In genomic region chr10:3648179-3648975, GRCh38 we compare ENCODE assay signal across 22 cellular contexts.
DNase-seq lines count a peak whose midpoint lies in the region; ATAC-seq and TF ChIP-seq lines count a peak whose summit lies in the region.
"Had no signal": no experiment of that assay in that cellular context is flagged by ENCODE, and none has a peak within 500 bp of the region (broad histone marks: within the 10 kb centered on the region; RNA-seq: fewer than 3 reads in every experiment).

No MANE protein-coding gene starts in this region.

- DNase-seq in Right ventricle myocardium inferior (ENCODE audit: missing footprints) (no peak), cardiac septum (ENCODE audit: low spot score) (no peak), NCI-H69 (lab: John Stamatoyannopoulos, UW) (peak; percentile 19), mesenchymal stem cell (no peak), upper lobe of right lung (no peak), natural killer cell (no peak), D341Med (ENCODE audit: low spot score) (no peak)
- DNase-seq: BE2C; Caco-2; CD4-positive, CD25-positive, alpha-beta regulatory T cell; DMS153; GDM1; NCI-H1417 treated with DMSO at 0.1 percent for 48 hours; NCI-H2029; NCI-H748 treated with DMSO at 0.1 percent for 48 hours; PC-3; SJCRH30 had no signal

- ATAC-seq in Right ventricle myocardium inferior (peak; percentile 52), upper lobe of right lung (peak; percentile 47), natural killer cell (no peak), HG03045 (IDR thresholded peaks at IDR 0.05; ENCODE audit: unreplicated experiment) (no peak)
- ATAC-seq: GM23338, HCT116, PC-3 had no signal

- no peak overlapping the region for H2AFZ ChIP-seq in mesenchymal stem cell (ENCODE audit: low read depth, low read length)
- H2AFZ ChIP-seq: GM23338 had no signal

- H3K4me3 Mint-ChIP-seq in natural killer cell: no peak overlapping the region
- H3K4me3 Mint-ChIP-seq: CD4-positive, CD25-positive, alpha-beta regulatory T cell; GM23338 had no signal

- no peak overlapping the region for H3K27ac Mint-ChIP-seq in natural killer cell
- H3K27ac Mint-ChIP-seq: GM23338 had no signal

- H3K27ac ChIP-seq in mesenchymal stem cell (ENCODE audit: low read length, poor library complexity, severe bottlenecking) (no peak overlapping the region), upper lobe of right lung (no peak overlapping the region)
- H3K27ac ChIP-seq: KMS-11, RWPE1, SJCRH30 had no signal

- peak overlapping the region; percentile 30 for H4K91ac ChIP-seq in mesenchymal stem cell (ENCODE audit: low read length)

- H3K4me1 ChIP-seq in mesenchymal stem cell (ENCODE audit: control insufficient read depth, insufficient read depth, low read depth, low read length): peaks cover 3% of the 10 kb centered on the region
- H3K4me1 ChIP-seq in upper lobe of right lung: no peaks in the 10 kb centered on the region
- H3K4me1 ChIP-seq: BE2C, Caco-2, SJCRH30 had no signal

- H3K27me3 ChIP-seq in mesenchymal stem cell (ENCODE audit: control insufficient read depth in 1 of 2, insufficient read depth in 1 of 2, low read length in 2 of 2) (no peaks in the 10 kb centered on the region), upper lobe of right lung (no peaks in the 10 kb centered on the region)
- H3K27me3 ChIP-seq: SJCRH30 had no signal

- peak overlapping the region in 1 of 2 experiments; percentile 29 for H3K18ac ChIP-seq in mesenchymal stem cell (ENCODE audit: low read depth in 1 of 2, low read length in 2 of 2)

- H3K9me3 ChIP-seq in mesenchymal stem cell (ENCODE audit: control insufficient read depth, low read length): no peaks in the 10 kb centered on the region
- no peaks in the 10 kb centered on the region for H3K9me3 ChIP-seq in upper lobe of right lung
- H3K9me3 ChIP-seq: BE2C, Caco-2, SJCRH30 had no signal

- H2BK120ac ChIP-seq in mesenchymal stem cell (ENCODE audit: low read depth, low read length): no peak overlapping the region

- H3K14ac ChIP-seq in mesenchymal stem cell (ENCODE audit: low read length in 2 of 2): peak overlapping the region in 1 of 2 experiments; percentile 7

- H3K4ac ChIP-seq in mesenchymal stem cell (ENCODE audit: low read depth in 1 of 2, low read length in 2 of 2): peak overlapping the region in 1 of 2 experiments; percentile 46

- H3K9me3 Mint-ChIP-seq in natural killer cell: no peaks in the 10 kb centered on the region
- H3K9me3 Mint-ChIP-seq: CD4-positive, CD25-positive, alpha-beta regulatory T cell; GM23338 had no signal

- no peak overlapping the region for H2AK5ac ChIP-seq in mesenchymal stem cell (ENCODE audit: low read length, severe bottlenecking)

- H3K4me1 Mint-ChIP-seq in natural killer cell: no peaks in the 10 kb centered on the region
- H3K4me1 Mint-ChIP-seq: GM23338 had no signal

- no peaks in the 10 kb centered on the region for H3K36me3 ChIP-seq in mesenchymal stem cell (ENCODE audit: control insufficient read depth in 1 of 2, insufficient read depth in 2 of 2, low read depth in 1 of 2, low read length in 2 of 2)
- H3K36me3 ChIP-seq in upper lobe of right lung: no peaks in the 10 kb centered on the region
- H3K36me3 ChIP-seq: BE2C, SJCRH30 had no signal

- no peak overlapping the region for H3K23ac ChIP-seq in mesenchymal stem cell (ENCODE audit: low read length in 2 of 2)

- no peak overlapping the region for H3K9ac ChIP-seq in mesenchymal stem cell (ENCODE audit: low read length)
- H3K9ac ChIP-seq: KMS-11 had no signal

- peaks cover 11 to 34% of the 10 kb centered on the region in 2 donors for H3K27me3 Mint-ChIP-seq in natural killer cell (ENCODE audit: low read depth in 2 of 2)

- H3K4me2 ChIP-seq in mesenchymal stem cell (ENCODE audit: low read length, poor library complexity, severe bottlenecking): no peak overlapping the region
- H3K4me2 ChIP-seq: GM23338, KMS-11 had no signal

- no peak overlapping the region for H2BK5ac ChIP-seq in mesenchymal stem cell (ENCODE audit: low read depth, low read length, poor library complexity, severe bottlenecking)

- H3K4me3 ChIP-seq in mesenchymal stem cell (ENCODE audit: insufficient read depth in 1 of 2, low read depth in 1 of 2, low read length in 2 of 2) (peak overlapping the region in 1 of 2 experiments; percentile 2), upper lobe of right lung (no peak overlapping the region)
- H3K4me3 ChIP-seq: GM23338, SJCRH30 had no signal

- H3K36me3 Mint-ChIP-seq in natural killer cell: no peaks in the 10 kb centered on the region
- H3K36me3 Mint-ChIP-seq: CD4-positive, CD25-positive, alpha-beta regulatory T cell had no signal

- H2BK15ac ChIP-seq in mesenchymal stem cell (ENCODE audit: low read depth, poor library complexity, severe bottlenecking): no peak overlapping the region

- intact Hi-C loops in Right ventricle myocardium inferior (cut with DNase I) (loop anchor here (10.0 kb wide), 1 partner anchor 144 kb away; no protein-coding TSS in a partner anchor), cardiac septum (cut with DNase I) (no loop called here), upper lobe of right lung (cut with DNase I) (no loop called here), natural killer cell (cut with micrococcal nuclease) (no loop called here)

- H2BK12ac ChIP-seq in mesenchymal stem cell (ENCODE audit: low read length in 2 of 2): peak overlapping the region in 1 of 2 experiments; percentile 28

- whole genome bisulfite sequencing in mesenchymal stem cell: 87% methylated on average over 12 of the region's 12 CpGs

- H3K79me1 ChIP-seq in mesenchymal stem cell (replicated peaks; ENCODE audit: low read length, poor library complexity, severe bottlenecking): no peaks in the 10 kb centered on the region

- H4K8ac ChIP-seq in mesenchymal stem cell (ENCODE audit: low read length): peak overlapping the region; percentile 38

- TF ChIP-seq CTCF in upper lobe of right lung (IDR thresholded peaks at IDR 0.05): no peak
- no peak for TF ChIP-seq CTCF in natural killer cell (IDR thresholded peaks at IDR 0.05)

Comparison
In these comparisons a context has a peak if more than half of its experiments do, and no peak if none do; other contexts are left out.
1. ATAC-seq: peak in Right ventricle myocardium inferior (single experiment) and upper lobe of right lung (single experiment); none in natural killer cell (0 of 3) and HG03045 (single experiment).